33 cellular contexts compared by ENCODE assay signal in genomic region chr9:116425244-116425643, GRCh38.
"Had no signal": no experiment of that assay in that cellular context is flagged by ENCODE, and none has a peak within 500 bp of the region (broad histone marks: within the 10 kb centered on the region; RNA-seq: fewer than 3 reads in every experiment).

No MANE protein-coding gene starts in this region.

- H3K9me3 ChIP-seq: adrenal gland, ascending aorta, body of pancreas, breast epithelium had no signal

- H3K4me1 ChIP-seq: adrenal gland, ascending aorta, body of pancreas, breast epithelium had no signal

- H3K27ac ChIP-seq: adrenal gland, ascending aorta, body of pancreas, brain microvascular endothelial cell, breast epithelium, cardiac muscle cell had no signal

- FAIRE-seq: astrocyte, bronchial epithelial cell had no signal

- H3K36me3 ChIP-seq: adrenal gland, ascending aorta, brain microvascular endothelial cell, breast epithelium, cardiac muscle cell had no signal

- DNase-seq: activated effector memory CD4-positive, alpha-beta T cell treated with anti-CD3 and anti-CD28 coated beads, Interleukin-2, amount 50 U/mL, for 16 hours; activated effector memory CD4-positive, alpha-beta T cell treated with Interleukin-2 at 50 U/mL for 16 hours; activated gamma-delta T cell; activated gamma-delta T cell treated with Interleukin-2 at 50 U/mL for 16 hours; activated naive CD4-positive, alpha-beta T cell; activated naive CD4-positive, alpha-beta T cell treated with anti-CD3 and anti-CD28 coated beads for 36 hours; activated naive CD4-positive, alpha-beta T cell treated with anti-CD3 and anti-CD28 coated beads, Interleukin-2, amount 10 ng/mL, durations not matched to agents 7 days and 5 days; activated naive CD4-positive, alpha-beta T cell treated with anti-CD3 and anti-CD28 coated beads, Interleukin-2, amount 50 U/mL, for 16 hours; activated naive CD4-positive, alpha-beta T cell treated with Interleukin-2 at 50 U/mL for 16 hours; activated naive CD8-positive, alpha-beta T cell treated with anti-CD3 and anti-CD28 coated beads for 36 hours; activated naive CD8-positive, alpha-beta T cell treated with anti-CD3 and anti-CD28 coated beads, Interleukin-2, amount 10 ng/mL, durations not matched to agents 7 days and 5 days; activated naive CD8-positive, alpha-beta T cell treated with anti-CD3 and anti-CD28 coated beads, Interleukin-2, amount 50 U/mL, for 24 hours; activated T-cell treated with anti-CD3 and anti-CD28 coated beads, Interleukin-2, amount 50 U/mL, for 24 hours; activated T-cell treated with anti-CD3 and anti-CD28 coated beads, Interleukin-2, amount 50 U/mL, for 4 hours; activated T-cell treated with anti-CD3 and anti-CD28 coated beads, Interleukin-2, amount 50 U/mL, for 48 hours; activated T-cell treated with anti-CD3 and anti-CD28 coated beads, Interleukin-2, amount 50 U/mL, for 72 hours; adrenal gland; amniotic stem cell; amygdala; anterior cingulate cortex; aorta; body of pancreas; brain microvascular endothelial cell; caudate nucleus; central memory CD4-positive, alpha-beta T cell; cerebellar nuclear complex had no signal

- H3K27me3 ChIP-seq: adrenal gland, ascending aorta, body of pancreas, brain microvascular endothelial cell, breast epithelium, cardiac muscle cell had no signal

- H3K4me3 ChIP-seq: adrenal gland, ascending aorta, body of pancreas, breast epithelium, cardiac muscle cell had no signal

- ATAC-seq: activated naive CD4-positive, alpha-beta T cell treated with anti-CD3 and anti-CD28 coated beads, Interleukin-2, amount 50 U/mL, for 72 hours; activated naive CD8-positive, alpha-beta T cell treated with anti-CD3 and anti-CD28 coated beads, Interleukin-2, amount 50 U/mL, for 24 hours; activated T-cell treated with anti-CD3 and anti-CD28 coated beads, Interleukin-2, amount 50 U/mL, for 4 hours; activated T-cell treated with anti-CD3 and anti-CD28 coated beads, Interleukin-2, amount 50 U/mL, for 72 hours; activated T-helper 17 cell treated with anti-CD3 and anti-CD28 coated beads, Interleukin-2, amount 50 U/mL, for 72 hours; body of pancreas had no signal
